ENCODE assay signal across 2 cellular contexts in the genomic region with DNA sequence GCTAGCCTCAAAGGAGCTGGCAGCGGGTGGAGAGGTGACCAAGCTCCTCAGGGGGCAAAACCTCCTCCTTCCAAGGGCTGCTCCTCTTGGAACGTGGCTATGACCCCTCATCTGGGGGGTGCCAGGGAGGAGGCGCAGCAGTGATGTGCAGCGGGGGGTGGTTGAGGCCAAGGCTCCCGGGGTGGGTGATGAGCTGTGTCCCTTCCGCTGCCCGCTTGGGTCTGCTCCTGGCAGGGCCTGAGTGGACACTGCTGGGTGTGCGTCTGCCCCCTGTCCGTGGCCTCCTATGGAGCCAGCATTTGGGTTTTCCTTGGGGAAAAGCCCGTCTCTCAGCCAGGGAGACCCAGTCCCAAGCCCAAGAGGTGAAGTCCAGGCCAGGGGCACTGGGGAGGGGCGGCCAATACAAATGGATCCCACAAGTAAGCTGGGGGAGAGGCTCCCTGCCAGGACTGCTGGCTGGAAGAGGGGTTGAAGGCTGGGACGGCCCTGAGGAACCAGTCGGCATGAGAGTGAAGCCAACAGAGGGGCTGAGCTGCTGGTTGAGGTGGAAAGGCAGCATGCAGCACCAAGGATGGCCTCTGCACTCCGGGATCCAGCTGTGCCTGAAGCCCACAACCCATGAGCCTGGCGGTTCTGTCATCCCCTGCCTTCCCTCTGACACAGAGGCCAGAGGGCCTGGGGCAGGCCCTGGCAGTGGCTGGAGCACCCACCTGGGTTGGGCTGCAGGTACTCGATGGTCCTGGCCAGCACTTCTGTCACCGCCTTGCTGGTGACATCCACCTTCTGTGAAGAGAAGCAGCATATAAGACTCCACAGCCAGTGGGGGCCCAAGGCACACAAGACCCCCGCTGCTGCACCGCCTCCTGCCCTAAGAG.
TF ChIP-seq lines count a peak whose summit lies in the region.

No MANE protein-coding gene starts in this region.

TF ChIP-seq in H1, 55 proteins besides CTCF, POLR2A, EP300 and RAD21:
- no peak for TF ChIP-seq TAF7 (optimal IDR thresholded peaks at IDR 0.05; ENCODE audit: borderline replicate concordance, low read depth, low read length)
- peak; percentile 20; the same call in 1 of the 2 replicates for TF ChIP-seq POLR2AphosphoS5 (IDR thresholded peaks at IDR 0.05; ENCODE audit: low read depth, low read length)

TF ChIP-seq in WTC11, 78 proteins besides CTCF, POLR2A, EP300 and RAD21:
- TF ChIP-seq TEAD4 (CRISPR knock-in tag; IDR thresholded peaks at IDR 0.05) (no peak), ZNF396 (CRISPR knock-in tag; IDR thresholded peaks at IDR 0.05; ENCODE audit: borderline replicate concordance) (no peak), FOXK1 (CRISPR knock-in tag; IDR thresholded peaks at IDR 0.05) (no peak), NFE2L1 (CRISPR knock-in tag; IDR thresholded peaks at IDR 0.05) (no peak), GABPB1 (CRISPR knock-in tag; IDR thresholded peaks at IDR 0.05) (no peak), FOXJ3 (CRISPR knock-in tag; IDR thresholded peaks at IDR 0.05; ENCODE audit: borderline replicate concordance) (no peak), TEAD1 (CRISPR knock-in tag; IDR thresholded peaks at IDR 0.05) (no peak), NFYB (CRISPR knock-in tag; conservative IDR thresholded peaks at IDR 0.05; ENCODE audit: low read depth) (no peak), ZNF416 (CRISPR knock-in tag; IDR thresholded peaks at IDR 0.05) (no peak), ZBTB21 (CRISPR knock-in tag; IDR thresholded peaks at IDR 0.05; ENCODE audit: borderline replicate concordance) (no peak), ATF1 (CRISPR knock-in tag; IDR thresholded peaks at IDR 0.05) (no peak), ZNF423 (CRISPR knock-in tag; IDR thresholded peaks at IDR 0.05) (no peak)
- TF ChIP-seq, protein P1, sequence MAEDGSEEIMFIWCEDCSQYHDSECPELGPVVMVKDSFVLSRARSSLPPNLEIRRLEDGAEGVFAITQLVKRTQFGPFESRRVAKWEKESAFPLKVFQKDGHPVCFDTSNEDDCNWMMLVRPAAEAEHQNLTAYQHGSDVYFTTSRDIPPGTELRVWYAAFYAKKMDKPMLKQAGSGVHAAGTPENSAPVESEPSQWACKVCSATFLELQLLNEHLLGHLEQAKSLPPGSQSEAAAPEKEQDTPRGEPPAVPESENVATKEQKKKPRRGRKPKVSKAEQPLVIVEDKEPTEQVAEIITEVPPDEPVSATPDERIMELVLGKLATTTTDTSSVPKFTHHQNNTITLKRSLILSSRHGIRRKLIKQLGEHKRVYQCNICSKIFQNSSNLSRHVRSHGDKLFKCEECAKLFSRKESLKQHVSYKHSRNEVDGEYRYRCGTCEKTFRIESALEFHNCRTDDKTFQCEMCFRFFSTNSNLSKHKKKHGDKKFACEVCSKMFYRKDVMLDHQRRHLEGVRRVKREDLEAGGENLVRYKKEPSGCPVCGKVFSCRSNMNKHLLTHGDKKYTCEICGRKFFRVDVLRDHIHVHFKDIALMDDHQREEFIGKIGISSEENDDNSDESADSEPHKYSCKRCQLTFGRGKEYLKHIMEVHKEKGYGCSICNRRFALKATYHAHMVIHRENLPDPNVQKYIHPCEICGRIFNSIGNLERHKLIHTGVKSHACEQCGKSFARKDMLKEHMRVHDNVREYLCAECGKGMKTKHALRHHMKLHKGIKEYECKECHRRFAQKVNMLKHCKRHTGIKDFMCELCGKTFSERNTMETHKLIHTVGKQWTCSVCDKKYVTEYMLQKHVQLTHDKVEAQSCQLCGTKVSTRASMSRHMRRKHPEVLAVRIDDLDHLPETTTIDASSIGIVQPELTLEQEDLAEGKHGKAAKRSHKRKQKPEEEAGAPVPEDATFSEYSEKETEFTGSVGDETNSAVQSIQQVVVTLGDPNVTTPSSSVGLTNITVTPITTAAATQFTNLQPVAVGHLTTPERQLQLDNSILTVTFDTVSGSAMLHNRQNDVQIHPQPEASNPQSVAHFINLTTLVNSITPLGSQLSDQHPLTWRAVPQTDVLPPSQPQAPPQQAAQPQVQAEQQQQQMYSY (CRISPR knock-in tag; IDR thresholded peaks at IDR 0.05) = no peak
- TF ChIP-seq, protein P2, sequence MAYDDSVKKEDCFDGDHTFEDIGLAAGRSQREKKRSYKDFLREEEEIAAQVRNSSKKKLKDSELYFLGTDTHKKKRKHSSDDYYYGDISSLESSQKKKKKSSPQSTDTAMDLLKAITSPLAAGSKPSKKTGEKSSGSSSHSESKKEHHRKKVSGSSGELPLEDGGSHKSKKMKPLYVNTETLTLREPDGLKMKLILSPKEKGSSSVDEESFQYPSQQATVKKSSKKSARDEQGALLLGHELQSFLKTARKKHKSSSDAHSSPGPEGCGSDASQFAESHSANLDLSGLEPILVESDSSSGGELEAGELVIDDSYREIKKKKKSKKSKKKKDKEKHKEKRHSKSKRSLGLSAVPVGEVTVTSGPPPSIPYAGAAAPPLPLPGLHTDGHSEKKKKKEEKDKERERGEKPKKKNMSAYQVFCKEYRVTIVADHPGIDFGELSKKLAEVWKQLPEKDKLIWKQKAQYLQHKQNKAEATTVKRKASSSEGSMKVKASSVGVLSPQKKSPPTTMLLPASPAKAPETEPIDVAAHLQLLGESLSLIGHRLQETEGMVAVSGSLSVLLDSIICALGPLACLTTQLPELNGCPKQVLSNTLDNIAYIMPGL (CRISPR knock-in tag; IDR thresholded peaks at IDR 0.05) = no peak
TF ChIP-seq in WTC11: peak in this region for 0.
